In genomic region chr4:872241-872981, GRCh38 we compare ENCODE assay signal across 1 cellular context.
TF ChIP-seq lines count a peak whose summit lies in the region.

No MANE protein-coding gene starts in this region.

TF ChIP-seq in HepG2, 621 proteins besides CTCF, POLR2A, EP300 and RAD21:
- TF ChIP-seq, protein P1, sequence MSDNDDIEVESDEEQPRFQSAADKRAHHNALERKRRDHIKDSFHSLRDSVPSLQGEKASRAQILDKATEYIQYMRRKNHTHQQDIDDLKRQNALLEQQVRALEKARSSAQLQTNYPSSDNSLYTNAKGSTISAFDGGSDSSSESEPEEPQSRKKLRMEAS (IDR thresholded peaks at IDR 0.05), result no peak
- peak; percentile 61 for TF ChIP-seq AGO2 (optimal IDR thresholded peaks at IDR 0.05; ENCODE audit: low read depth, low read length)
